ENCODE assay signal across 8 cellular contexts in genomic region chr10:70272925-70273316, GRCh38. TPM values are rescaled to one million over a fixed set of nuclear protein-coding genes. Genes with fewer than 3 reads are reported as not detected.
A peak's percentile ranks its signal among the peaks of the same experiment; 100 is the strongest.
DNase-seq lines count a peak whose midpoint lies in the region; ATAC-seq and TF ChIP-seq lines count a peak whose summit lies in the region.

No MANE protein-coding gene starts in this region.

- peak; percentile 23 for TF ChIP-seq CTCF in AG04449 (IDR thresholded peaks at IDR 0.05; ENCODE audit: insufficient read depth, low read length, missing control alignments)
- peak; percentile 6 for TF ChIP-seq CTCF in GM13976 (IDR thresholded peaks at IDR 0.05; ENCODE audit: borderline replicate concordance, control extremely low read depth, extremely low read depth, insufficient read depth, missing control alignments)
- TF ChIP-seq CTCF in VCaP (conservative IDR thresholded peaks at IDR 0.05): peak; percentile 59
- peak; percentile 40 for TF ChIP-seq CTCF in kidney epithelial cell (IDR thresholded peaks at IDR 0.05; ENCODE audit: insufficient read depth, low read length, poor library complexity, severe bottlenecking)

- in situ Hi-C loops in GM13976 (cut with MboI; ENCODE audit: low sequenced_read_pairs, unreplicated experiment): loop anchor here (5.0 kb wide), 1 partner anchor 89 kb away; no protein-coding TSS in a partner anchor

- intact Hi-C loops in posterior cingulate gyrus (cut with DNase I): no loop called here

- CTCF ChIA-PET in AG04449 (lab: Yijun Ruan, JAX): interaction anchor here (0.9 to 2.0 kb wide), 16 partner anchors 9 to 100 kb away, joined by 3 to 13 read pairs (median 3); partner anchors contain the start of gene NPFFR1

- no peaks in the 10 kb centered on the region for H3K27me3 ChIP-seq in kidney epithelial cell (ENCODE audit: control insufficient read depth, insufficient read depth, low read length)

- POLR2A ChIA-PET in AG04449 (lab: Yijun Ruan, JAX): no interaction called here

- H3K27ac ChIP-seq in VCaP: no peak overlapping the region

- H3K4me3 ChIP-seq in AG04449 (ENCODE audit: low read depth, low read length) (no peak overlapping the region), kidney epithelial cell (ENCODE audit: low read depth, low read length) (no peak overlapping the region)

- no peaks in the 10 kb centered on the region for H3K36me3 ChIP-seq in kidney epithelial cell (ENCODE audit: control insufficient read depth, insufficient read depth, low read length)

- peak; percentile 54 for ATAC-seq in HG03196 (IDR thresholded peaks at IDR 0.05; ENCODE audit: unreplicated experiment)

- no peak for DNase-seq in AG04449 (ENCODE audit: low read depth, low spot score)
- peak; percentile 75 for DNase-seq in GM13976 (ENCODE audit: low spot score)
- DNase-seq in kidney epithelial cell (ENCODE audit: low read depth): no peak
- DNase-seq in NCI-H774 (lab: John Stamatoyannopoulos, UW): no peak
- no peak for DNase-seq in stimulated activated CD4-positive, alpha-beta T cell treated with anti-CD3 and anti-CD28 coated beads, Interleukin-4, amount 100 ng/mL, for 1 hour
- no peak for DNase-seq in posterior cingulate gyrus

RNA-seq across cellular contexts. Expression of gene NPFFR1, which starts 10.9 kb away (rescaled TPM):
- total RNA-seq in kidney epithelial cell: 0.04 and 0.21 TPM in 2 replicates

RNA-seq across cellular contexts. Expression of gene PPA1, which starts 39.7 kb away (rescaled TPM):
- total RNA-seq in kidney epithelial cell: 179 and 201 TPM in 2 replicates

Comparison
In these comparisons a context has a peak if more than half of its experiments do, and no peak if none do; other contexts are left out.
1. CTCF ChIP-seq: peak in every context shown above with its lines; median percentile 59 in VCaP; 40 in kidney epithelial cell; 23 in AG04449; 6 in GM13976.